In the genomic region with DNA sequence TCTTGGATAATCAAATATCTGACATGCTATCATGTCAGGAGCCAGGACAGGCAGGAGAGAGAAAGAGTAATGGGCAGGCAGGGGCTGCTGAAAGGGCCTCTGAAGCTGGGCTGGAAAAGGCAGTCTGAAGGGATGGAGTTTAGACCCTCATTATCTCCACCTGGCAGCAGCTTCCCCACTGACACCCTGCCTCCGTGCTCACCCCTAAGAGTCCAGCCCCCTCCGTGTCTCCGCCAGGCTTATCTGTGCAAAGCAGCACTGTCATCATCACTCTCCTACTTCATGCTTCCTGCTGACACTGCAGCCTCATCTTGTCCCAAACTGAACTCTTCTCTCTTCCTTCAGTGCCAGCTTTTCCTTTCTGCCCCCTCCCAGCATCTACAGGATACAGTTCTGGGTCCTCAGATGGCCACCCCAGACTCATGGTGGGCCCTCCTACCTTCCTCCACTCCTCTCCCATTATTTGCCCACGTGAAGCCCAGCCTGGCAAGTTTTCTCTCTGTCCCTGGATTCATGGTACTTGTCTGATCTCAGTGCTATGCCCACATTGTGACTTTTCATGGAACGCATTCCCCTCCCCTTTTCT, we compare ENCODE assay signal across 11 cellular contexts.
DNase-seq lines count a peak whose midpoint lies in the region; ATAC-seq and TF ChIP-seq lines count a peak whose summit lies in the region.
"Had no signal": no experiment of that assay in that cellular context is flagged by ENCODE, and none has a peak within 500 bp of the region (broad histone marks: within the 10 kb centered on the region; RNA-seq: fewer than 3 reads in every experiment).

No MANE protein-coding gene starts in this region.

- no peak overlapping the region for H3K27ac Mint-ChIP-seq in GM23338
- H3K27ac Mint-ChIP-seq in Calu3 (ENCODE audit: unreplicated experiment): no peak overlapping the region

- H2AK5ac ChIP-seq in mesenchymal stem cell (ENCODE audit: low read length, severe bottlenecking): no peak overlapping the region

- H3K27ac ChIP-seq in RWPE1 (peak overlapping the region; percentile 14; the same call in 1 of the 2 replicates), duodenal mucosa (ENCODE audit: low read depth, low read length) (peak overlapping the region; percentile 7), mesenchymal stem cell (ENCODE audit: low read length, poor library complexity, severe bottlenecking) (no peak overlapping the region), testis (peak overlapping the region in 1 of 2 donors; percentile 71), GM23338 (ENCODE audit: low read depth) (no peak overlapping the region)

- no peak overlapping the region for H2BK120ac ChIP-seq in mesenchymal stem cell (ENCODE audit: low read depth, low read length)

- peak overlapping the region in 1 of 2 donors; percentile 33 for H3K9ac ChIP-seq in duodenal mucosa (ENCODE audit: low read depth in 1 of 2, low read length in 2 of 2)
- peak overlapping the region; percentile 3 for H3K9ac ChIP-seq in mesenchymal stem cell (ENCODE audit: low read length)

- peak overlapping the region; percentile 97 for H4K91ac ChIP-seq in mesenchymal stem cell (ENCODE audit: low read length)

- peak overlapping the region in 1 of 2 experiments; percentile 94 for H3K14ac ChIP-seq in mesenchymal stem cell (ENCODE audit: low read length in 2 of 2)

- no peak overlapping the region for H3K23ac ChIP-seq in mesenchymal stem cell (ENCODE audit: low read length in 2 of 2)

- H3F3A ChIP-seq in GM23338 (replicated peaks; ENCODE audit: low read depth): no peaks in the 10 kb centered on the region

- H3K4me1 Mint-ChIP-seq in GM23338: peaks cover 8% of the 10 kb centered on the region
- peaks cover 11% of the 10 kb centered on the region for H3K4me1 Mint-ChIP-seq in Calu3 (ENCODE audit: low read depth, unreplicated experiment)

- H3K36me3 Mint-ChIP-seq in GM23338 (ENCODE audit: low read depth): no peaks in the 10 kb centered on the region
- no peaks in the 10 kb centered on the region for H3K36me3 Mint-ChIP-seq in Calu3 (ENCODE audit: insufficient read depth, unreplicated experiment)

- H3K4ac ChIP-seq in mesenchymal stem cell (ENCODE audit: low read depth in 1 of 2, low read length in 2 of 2): peak overlapping the region; percentile 67 to 87

- no peak overlapping the region for H2BK5ac ChIP-seq in mesenchymal stem cell (ENCODE audit: low read depth, low read length, poor library complexity, severe bottlenecking)

- H3K4me1 ChIP-seq in duodenal mucosa (ENCODE audit: control insufficient read depth in 1 of 2, insufficient read depth in 2 of 2, low read length in 2 of 2) (peaks cover 23 to 27% of the 10 kb centered on the region in 2 donors), mesenchymal stem cell (ENCODE audit: control insufficient read depth, insufficient read depth, low read depth, low read length) (peaks cover 2% of the 10 kb centered on the region), testis (peaks cover 37% of the 10 kb centered on the region), GM23338 (ENCODE audit: insufficient read depth) (peaks cover 3% of the 10 kb centered on the region)
- H3K4me1 ChIP-seq: Caco-2 had no signal

- H3K4me3 ChIP-seq in duodenal mucosa (ENCODE audit: low read depth in 1 of 2, low read length in 2 of 2): no peak overlapping the region
- no peak overlapping the region for H3K4me3 ChIP-seq in mesenchymal stem cell (ENCODE audit: insufficient read depth in 1 of 2, low read depth in 1 of 2, low read length in 2 of 2)
- H3K4me3 ChIP-seq in testis: no peak overlapping the region
- H3K4me3 ChIP-seq in GM23338: no peak overlapping the region

- 0 out of 2 replicates have a peak, but pooled peaks cover 2% of the 10 kb centered on the region for H3K9me2 ChIP-seq in GM23338 (ENCODE audit: insufficient read depth)

- H3K9me3 Mint-ChIP-seq in GM23338: no peaks in the 10 kb centered on the region
- H3K9me3 Mint-ChIP-seq in Calu3 (ENCODE audit: low read depth, unreplicated experiment): no peaks in the 10 kb centered on the region

- 84% methylated on average over 5 of the region's 5 CpGs for WGBS in mesenchymal stem cell
- 46 to 56% methylated on average over 5 of the region's 5 CpGs for WGBS in testis, 2 donors

- H3K79me1 ChIP-seq in mesenchymal stem cell (replicated peaks; ENCODE audit: low read length, poor library complexity, severe bottlenecking): no peaks in the 10 kb centered on the region

- H2BK15ac ChIP-seq in mesenchymal stem cell (ENCODE audit: low read depth, poor library complexity, severe bottlenecking): peak overlapping the region; percentile 6

- TF ChIP-seq CTCF in RWPE1 (conservative IDR thresholded peaks at IDR 0.05; ENCODE audit: low read depth) (no peak), testis (IDR thresholded peaks at IDR 0.05) (no peak), GM23338 (conservative IDR thresholded peaks at IDR 0.05; ENCODE audit: low read depth in 2 of 2) (no peak), Calu3 (IDR thresholded peaks at IDR 0.05; ENCODE audit: unreplicated experiment) (no peak)

- ATAC-seq in GM23338: no peak
- ATAC-seq in GM19463 (IDR thresholded peaks at IDR 0.05; ENCODE audit: unreplicated experiment): no peak

- H3K36me3 ChIP-seq in duodenal mucosa (ENCODE audit: control insufficient read depth in 1 of 2, insufficient read depth in 2 of 2, low read length in 2 of 2) (no peaks in the 10 kb centered on the region), mesenchymal stem cell (ENCODE audit: control insufficient read depth in 1 of 2, insufficient read depth in 2 of 2, low read depth in 1 of 2, low read length in 2 of 2) (no peaks in the 10 kb centered on the region), testis (ENCODE audit: low read depth, missing control alignments) (no peaks in the 10 kb centered on the region), GM23338 (ENCODE audit: insufficient read depth) (no peaks in the 10 kb centered on the region)

- no peak for DNase-seq in RWPE1 (ENCODE audit: low spot score)
- DNase-seq in mesenchymal stem cell: peak; percentile 79
- DNase-seq in testis: peak; percentile 37
- no peak for DNase-seq in medulla oblongata (ENCODE audit: extremely low spot score)
- DNase-seq in GM23338 (ENCODE audit: low spot score): no peak
- DNase-seq in Calu3: no peak
- DNase-seq: foreskin keratinocyte; stimulated activated CD8-positive, alpha-beta memory T cell treated with anti-CD3 and anti-CD28 coated beads, Interleukin-4, amount 100 ng/mL, for 48 hours had no signal

- H3K18ac ChIP-seq in mesenchymal stem cell (ENCODE audit: low read depth in 1 of 2, low read length in 2 of 2): peak overlapping the region; percentile 19 to 76

- H3K27me3 ChIP-seq in duodenal mucosa (ENCODE audit: control insufficient read depth in 1 of 2, insufficient read depth in 2 of 2, low read length in 2 of 2) (no peaks in the 10 kb centered on the region), mesenchymal stem cell (ENCODE audit: control insufficient read depth in 1 of 2, insufficient read depth in 1 of 2, low read length in 2 of 2) (no peaks in the 10 kb centered on the region), testis (no peaks in the 10 kb centered on the region), GM23338 (ENCODE audit: insufficient read depth) (no peaks in the 10 kb centered on the region)
- H3K27me3 ChIP-seq: foreskin keratinocyte had no signal

- no peak overlapping the region for H3K4me3 Mint-ChIP-seq in GM23338
- no peak overlapping the region for H3K4me3 Mint-ChIP-seq in Calu3 (ENCODE audit: low read depth, unreplicated experiment)

- no peak overlapping the region for H3K4me2 ChIP-seq in mesenchymal stem cell (ENCODE audit: low read length, poor library complexity, severe bottlenecking)
- H3K4me2 ChIP-seq in GM23338: no peak overlapping the region

- no peaks in the 10 kb centered on the region for H4K20me1 ChIP-seq in GM23338 (replicated peaks; ENCODE audit: insufficient read depth)

- H3K9me3 ChIP-seq in duodenal mucosa (ENCODE audit: control insufficient read depth in 1 of 2, low read length in 2 of 2) (no peaks in the 10 kb centered on the region), mesenchymal stem cell (ENCODE audit: control insufficient read depth, low read length) (no peaks in the 10 kb centered on the region), testis (no peaks in the 10 kb centered on the region)
- H3K9me3 ChIP-seq: Caco-2 had no signal

- no peaks in the 10 kb centered on the region for H3K79me2 ChIP-seq in GM23338 (replicated peaks; ENCODE audit: insufficient read depth)

- BruUV-seq in Calu3 (replicated peaks; lab: Mats Ljungman, UMichigan): no TSS peak

- H2AFZ ChIP-seq in mesenchymal stem cell (ENCODE audit: low read depth, low read length) (peak overlapping the region; percentile 1), GM23338 (no peak overlapping the region)

- peak overlapping the region; percentile 40 to 96 for H2BK12ac ChIP-seq in mesenchymal stem cell (ENCODE audit: low read length in 2 of 2)

- CTCF ChIA-PET in RWPE1 (lab: Yijun Ruan, JAX) (interaction anchor here (0.6 to 1.7 kb wide), 8 partner anchors 9 to 1262 kb away, joined by 3 to 7 read pairs (median 3); a partner anchor contains a TSS), Calu3 (lab: Charles Lee) (interaction anchor here (1.4 to 1.6 kb wide), 2 partner anchors 66 to 117 kb away, joined by 5 to 10 read pairs; no protein-coding TSS in a partner anchor)

- no peak for TF ChIP-seq POLR2A in testis (IDR thresholded peaks at IDR 0.05)

- intact Hi-C loops in testis (cut with DNase I; ENCODE audit: low total_unique reads) (loop anchor here (5.0 kb wide), 1 partner anchor 102 kb away; no protein-coding TSS in a partner anchor), Calu3 (cut with micrococcal nuclease; ENCODE audit: unreplicated experiment) (loop anchor here (2.0 kb wide), 2 partner anchors 65 to 145 kb away; no protein-coding TSS in a partner anchor)

- POLR2A ChIA-PET in RWPE1 (lab: Yijun Ruan, JAX; ENCODE audit: low non-redundant PET): interaction anchor here (0.9 kb wide), 1 partner anchor 65 kb away, joined by 4 read pairs; no protein-coding TSS in a partner anchor

- H3K27me3 Mint-ChIP-seq in GM23338 (ENCODE audit: insufficient read depth, low read depth, poor library complexity): no peaks in the 10 kb centered on the region
- no peaks in the 10 kb centered on the region for H3K27me3 Mint-ChIP-seq in Calu3 (ENCODE audit: unreplicated experiment)

- H4K8ac ChIP-seq in mesenchymal stem cell (ENCODE audit: low read length): peak overlapping the region; percentile 76

TF ChIP-seq in GM23338, 12 proteins besides CTCF, POLR2A, EP300 and RAD21 (continues in another document):
- TF ChIP-seq EZH2phosphoT487 (IDR thresholded peaks at IDR 0.05; ENCODE audit: unreplicated experiment) (no peak), CREB1 (CRISPR knock-in tag; IDR thresholded peaks at IDR 0.05; ENCODE audit: low read depth) (no peak), ZNF331 (CRISPR knock-in tag; IDR thresholded peaks at IDR 0.05; ENCODE audit: low read depth) (no peak)

Comparison
In these comparisons a context has a peak if more than half of its experiments do, and no peak if none do; other contexts are left out.
1. DNase-seq: peak in mesenchymal stem cell (single experiment) and testis (single experiment); none in RWPE1 (single experiment), medulla oblongata (single experiment), GM23338 (single experiment) and Calu3 (single experiment).
2. H3K27ac ChIP-seq: peak in RWPE1 (single experiment) and duodenal mucosa (single experiment); none in mesenchymal stem cell (single experiment) and GM23338 (single experiment).